Comparison of ENCODE assay signal across 28 cellular contexts in genomic region chr3:59600631-59601030, GRCh38.
"Had no signal": no experiment of that assay in that cellular context is flagged by ENCODE, and none has a peak within 500 bp of the region (broad histone marks: within the 10 kb centered on the region; RNA-seq: fewer than 3 reads in every experiment).

No MANE protein-coding gene starts in this region.

- H3K9me3 ChIP-seq: stomach, suprapubic skin, testis, thoracic aorta, thyroid gland, tibial artery, tibial nerve, transverse colon, upper lobe of left lung, upper lobe of right lung, uterus, vagina had no signal

- H3K27ac Mint-ChIP-seq: stimulated activated memory B cell treated with anti-CD40 and anti-IgM and Interleukin-4, amounts not matched to agents 10 μg/mL and 1 μg/mL and 100 μg/mL, for 72 hours; stimulated activated naive B cell treated with anti-CD40 and anti-IgM and Interleukin-4, amounts not matched to agents 10 μg/mL and 1 μg/mL and 100 μg/mL, for 72 hours; stimulated activated naive CD8-positive, alpha-beta T cell treated with anti-CD3 and anti-CD28 coated beads, Interleukin-15, amount 100 ng/mL, for 72 hours; stimulated activated naive CD8-positive, alpha-beta T cell treated with anti-CD3 and anti-CD28 coated beads, Interleukin-15, Interleukin-2, amounts not matched to agents 100 ng/mL and 50 ng/mL, for 24 hours; type B pancreatic cell had no signal

- H3K4me3 ChIP-seq: stomach, suprapubic skin, testis, thoracic aorta, thyroid gland, tibial artery, tibial nerve, transverse colon, upper lobe of left lung, upper lobe of right lung, uterus, vagina had no signal

- H3K27me3 ChIP-seq: stomach, suprapubic skin, testis, thyroid gland, tibial artery, tibial nerve, transverse colon, upper lobe of left lung, upper lobe of right lung, uterus, vagina had no signal

- DNase-seq: stimulated activated CD4-positive, alpha-beta T cell treated with anti-CD3 and anti-CD28 coated beads, Interleukin-2, amount 100 ng/mL, for 48 hours; stimulated activated CD4-positive, alpha-beta T cell treated with anti-CD3 and anti-CD28 coated beads, Interleukin-4, amount 100 ng/mL, for 1 hour; stimulated activated CD4-positive, alpha-beta T cell treated with anti-CD3 and anti-CD28 coated beads, Interleukin-4, amount 100 ng/mL, for 24 hours; stimulated activated CD4-positive, alpha-beta T cell treated with anti-CD3 and anti-CD28 coated beads, Interleukin-4, amount 100 ng/mL, for 4 hours; stimulated activated CD8-positive, alpha-beta memory T cell treated with anti-CD3 and anti-CD28 coated beads, Interleukin-4, amount 100 ng/mL, for 48 hours; stimulated activated naive B cell treated with anti-CD40 and anti-IgM and Interleukin-4, amounts not matched to agents 10 μg/mL and 1 μg/mL and 100 μg/mL, for 72 hours; stimulated activated naive CD4-positive, alpha-beta T cell; stimulated activated naive CD4-positive, alpha-beta T cell treated with Interleukin-2 at 50 U/mL for 16 hours; stimulated activated naive CD8-positive, alpha-beta T cell treated with anti-CD3 and anti-CD28 coated beads, Interleukin-15, amount 100 ng/mL, for 72 hours; stimulated activated naive CD8-positive, alpha-beta T cell treated with anti-CD3 and anti-CD28 coated beads, Interleukin-15, Interleukin-2, amounts not matched to agents 100 U/mL and 50 U/mL, for 24 hours; stomach; substantia nigra; testis; thyroid gland; tibial artery; transverse colon; trophoblast cell; upper lobe of left lung; upper lobe of right lung; uterus had no signal

- H3K4me3 Mint-ChIP-seq: stimulated activated memory B cell treated with anti-CD40 and anti-IgM and Interleukin-4, amounts not matched to agents 10 μg/mL and 1 μg/mL and 100 μg/mL, for 72 hours; stimulated activated naive B cell treated with anti-CD40 and anti-IgM and Interleukin-4, amounts not matched to agents 10 μg/mL and 1 μg/mL and 100 μg/mL, for 72 hours; stimulated activated naive CD8-positive, alpha-beta T cell treated with anti-CD3 and anti-CD28 coated beads, Interleukin-15, amount 100 ng/mL, for 72 hours; stimulated activated naive CD8-positive, alpha-beta T cell treated with anti-CD3 and anti-CD28 coated beads, Interleukin-15, Interleukin-2, amounts not matched to agents 100 ng/mL and 50 ng/mL, for 24 hours; type B pancreatic cell had no signal

- H3K4me1 ChIP-seq: stomach, suprapubic skin, testis, tibial artery, tibial nerve, transverse colon, upper lobe of left lung, upper lobe of right lung, uterus, vagina had no signal

- H3K4me1 Mint-ChIP-seq: stimulated activated memory B cell treated with anti-CD40 and anti-IgM and Interleukin-4, amounts not matched to agents 10 μg/mL and 1 μg/mL and 100 μg/mL, for 72 hours; stimulated activated naive B cell treated with anti-CD40 and anti-IgM and Interleukin-4, amounts not matched to agents 10 μg/mL and 1 μg/mL and 100 μg/mL, for 72 hours; stimulated activated naive CD8-positive, alpha-beta T cell treated with anti-CD3 and anti-CD28 coated beads, Interleukin-15, amount 100 ng/mL, for 72 hours had no signal

- ATAC-seq: stimulated activated memory B cell treated with anti-CD40 and anti-IgM and Interleukin-4, amounts not matched to agents 10 μg/mL and 1 μg/mL and 100 μg/mL, for 72 hours; stimulated activated naive B cell treated with anti-CD40 and anti-IgM and Interleukin-4, amounts not matched to agents 10 μg/mL and 1 μg/mL and 100 μg/mL, for 72 hours; stimulated activated naive CD8-positive, alpha-beta T cell treated with anti-CD3 and anti-CD28 coated beads, Interleukin-15, amount 100 ng/mL, for 72 hours; stimulated activated naive CD8-positive, alpha-beta T cell treated with anti-CD3 and anti-CD28 coated beads, Interleukin-15, Interleukin-2, amounts not matched to agents 100 U/mL and 50 U/mL, for 24 hours; upper lobe of right lung had no signal

- H3K27me3 Mint-ChIP-seq: stimulated activated memory B cell treated with anti-CD40 and anti-IgM and Interleukin-4, amounts not matched to agents 10 μg/mL and 1 μg/mL and 100 μg/mL, for 72 hours; stimulated activated naive CD8-positive, alpha-beta T cell treated with anti-CD3 and anti-CD28 coated beads, Interleukin-15, amount 100 ng/mL, for 72 hours; stimulated activated naive CD8-positive, alpha-beta T cell treated with anti-CD3 and anti-CD28 coated beads, Interleukin-15, Interleukin-2, amounts not matched to agents 100 ng/mL and 50 ng/mL, for 24 hours had no signal

- H3K36me3 Mint-ChIP-seq: stimulated activated memory B cell treated with anti-CD40 and anti-IgM and Interleukin-4, amounts not matched to agents 10 μg/mL and 1 μg/mL and 100 μg/mL, for 72 hours; type B pancreatic cell had no signal

- H3K27ac ChIP-seq: stomach, suprapubic skin, testis, thoracic aorta, thyroid gland, tibial artery, tibial nerve, transverse colon, upper lobe of left lung, upper lobe of right lung, uterus, vagina had no signal

- FAIRE-seq: urothelium cell line had no signal

- H3K36me3 ChIP-seq: stomach, suprapubic skin, thoracic aorta, thyroid gland, tibial artery, tibial nerve, transverse colon, upper lobe of left lung, upper lobe of right lung, uterus, vagina had no signal
